ENCODE assay signal across 8 cellular contexts in the genomic region with DNA sequence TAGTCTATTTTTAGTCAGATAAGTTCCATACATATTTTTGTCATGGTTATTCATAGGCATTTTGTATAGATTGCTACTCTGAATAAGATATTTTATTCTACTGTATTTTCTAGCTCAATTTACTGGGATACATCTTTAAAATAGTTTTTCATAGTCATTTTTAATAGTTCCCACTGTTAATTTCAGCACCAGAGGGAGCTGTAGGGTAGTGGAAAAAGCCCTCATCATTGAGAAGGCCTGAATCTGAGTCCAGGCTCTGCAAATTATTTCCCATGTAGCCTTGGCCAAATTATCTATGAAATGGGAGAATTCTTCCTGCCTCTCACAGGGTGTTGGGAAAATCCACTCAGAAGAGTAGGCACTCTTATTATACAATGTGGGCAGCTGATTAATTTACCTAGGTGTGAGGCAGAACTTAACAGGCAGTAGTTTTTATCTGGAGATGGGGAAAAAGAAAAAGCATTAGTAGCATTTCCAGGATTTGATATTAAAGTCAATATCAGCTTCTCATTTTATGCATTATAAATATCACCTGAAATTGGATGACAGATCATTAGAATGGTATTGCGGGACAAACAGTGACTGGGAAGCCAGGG.
DNase-seq lines count a peak whose midpoint lies in the region; ATAC-seq, FAIRE-seq and TF ChIP-seq lines count a peak whose summit lies in the region.

No MANE protein-coding gene starts in this region.

- no peaks in the 10 kb centered on the region for H3K9me3 Mint-ChIP-seq in activated T-helper 2 cell treated with anti-CD3 and anti-CD28 coated beads, Interferon-gamma antibody, Interleukin-2, Interleukin-4, amounts not matched to agents 10 μg/mL and 5 μg/mL and 100 μg/mL, durations not matched to agents 14 hours and 24 hours and 36 hours

- peak; percentile 54 for DNase-seq in NCI-H146 (lab: John Stamatoyannopoulos, UW)
- DNase-seq in GM12878 (ENCODE audit: low read depth, low spot score): no peak
- no peak for DNase-seq in left lobe of liver (ENCODE audit: low spot score)
- DNase-seq in NCI-H2196 treated with DMSO at 0.1 percent for 48 hours (lab: John Stamatoyannopoulos, UW; ENCODE audit: unreplicated experiment): no peak
- DNase-seq in stimulated activated CD4-positive, alpha-beta T cell treated with anti-CD3 and anti-CD28 coated beads, Interleukin-2, amount 100 ng/mL, for 48 hours: no peak
- no peak for DNase-seq in activated T-helper 2 cell treated with anti-CD3 and anti-CD28 coated beads, Interferon-gamma antibody, Interleukin-2, Interleukin-4, amounts not matched to agents 10 μg/mL and 5 μg/mL and 100 μg/mL, durations not matched to agents 14 hours and 24 hours and 36 hours (ENCODE audit: low spot score)

- H3K27ac ChIP-seq in GM12878 (ENCODE audit: control insufficient read depth, insufficient read depth): no peak overlapping the region

- intact Hi-C loops in GM12878 (cut with micrococcal nuclease; ENCODE audit: unreplicated experiment): loop anchor here (1.0 to 5.0 kb wide), 4 partner anchors 90 to 534 kb away; no protein-coding TSS in a partner anchor
- intact Hi-C loops in activated T-helper 2 cell treated with anti-CD3 and anti-CD28 coated beads, Interferon-gamma antibody, Interleukin-2, Interleukin-4, amounts not matched to agents 10 μg/mL and 5 μg/mL and 100 μg/mL, durations not matched to agents 14 hours and 24 hours and 36 hours (cut with micrococcal nuclease): no loop called here

- no peaks in the 10 kb centered on the region for H3K27me3 Mint-ChIP-seq in activated T-helper 2 cell treated with anti-CD3 and anti-CD28 coated beads, Interferon-gamma antibody, Interleukin-2, Interleukin-4, amounts not matched to agents 10 μg/mL and 5 μg/mL and 100 μg/mL, durations not matched to agents 14 hours and 24 hours and 36 hours (ENCODE audit: low read depth)

- H3K4me3 Mint-ChIP-seq in activated T-helper 2 cell treated with anti-CD3 and anti-CD28 coated beads, Interferon-gamma antibody, Interleukin-2, Interleukin-4, amounts not matched to agents 10 μg/mL and 5 μg/mL and 100 μg/mL, durations not matched to agents 14 hours and 24 hours and 36 hours (ENCODE audit: low read depth): no peak overlapping the region

- no peaks in the 10 kb centered on the region for H3K27me3 ChIP-seq in GM12878 (replicated peaks in 1 of 2; ENCODE audit: control insufficient read depth in 2 of 2, insufficient read depth in 2 of 2, low read length in 1 of 2)

- H3K9ac ChIP-seq in GM12878 (ENCODE audit: control insufficient read depth, insufficient read depth, low read length): no peak overlapping the region

- no peaks in the 10 kb centered on the region for H3K4me1 ChIP-seq in GM12878 (ENCODE audit: control insufficient read depth, insufficient read depth, low read length)

- H3K4me3 ChIP-seq in GM12878: no peak overlapping the region

- CTCF ChIA-PET in GM12878 (lab: Yijun Ruan, JAX): interaction anchor here (0.6 to 3.2 kb wide), 33 partner anchors 9 to 1177 kb away, joined by 3 to 48 read pairs (median 4); no protein-coding TSS in a partner anchor

- no peaks in the 10 kb centered on the region for H3K36me3 ChIP-seq in GM12878 (ENCODE audit: control insufficient read depth in 2 of 2, insufficient read depth in 2 of 2, low read length in 1 of 2)

- H3K9me3 ChIP-seq in GM12878 (replicated peaks; ENCODE audit: control insufficient read depth, insufficient read depth, low read length): no peaks in the 10 kb centered on the region

- TF ChIP-seq POLR2A in GM12878 (IDR thresholded peaks at IDR 0.05; ENCODE audit: low read depth, low read length): no peak

- TF ChIP-seq CTCF in GM12872 (IDR thresholded peaks at IDR 0.05; ENCODE audit: insufficient read depth, low read depth, low read length) (peak; percentile 30; the same call in 1 of the 3 replicates), GM12878 (IDR thresholded peaks at IDR 0.05 in 2 of 3, conservative IDR thresholded peaks at IDR 0.05 in 1 of 3; ENCODE audit: control insufficient read depth in 2 of 3, extremely low read depth in 1 of 3, insufficient read depth in 1 of 3, low read depth in 3 of 3, low read length in 3 of 3) (peak; percentile 38 to 62 (median 43); a peak in 4 of 6 replicates)

- ATAC-seq in GM12878 (peak; percentile 67), left lobe of liver (peak; percentile 55), GM18909 (IDR thresholded peaks at IDR 0.05; ENCODE audit: poor library complexity, unreplicated experiment) (no peak)

- SMC1A ChIA-PET in GM12878 (lab: Charles Lee; ENCODE audit: uncharacterized antibody, unreplicated experiment): interaction anchor here (0.6 to 3.0 kb wide), 44 partner anchors 9 to 1288 kb away, joined by 3 to 39 read pairs (median 4); no protein-coding TSS in a partner anchor

- H3K4me1 Mint-ChIP-seq in activated T-helper 2 cell treated with anti-CD3 and anti-CD28 coated beads, Interferon-gamma antibody, Interleukin-2, Interleukin-4, amounts not matched to agents 10 μg/mL and 5 μg/mL and 100 μg/mL, durations not matched to agents 14 hours and 24 hours and 36 hours (ENCODE audit: low read depth): no peaks in the 10 kb centered on the region

- no TSS peak for BruUV-seq in GM12878 (replicated peaks; lab: Mats Ljungman, UMichigan)

- TF ChIP-seq RAD21 in GM12878 (IDR thresholded peaks at IDR 0.05; ENCODE audit: insufficient read depth, low read depth, low read length): peak; percentile 84

- H3K36me3 Mint-ChIP-seq in activated T-helper 2 cell treated with anti-CD3 and anti-CD28 coated beads, Interferon-gamma antibody, Interleukin-2, Interleukin-4, amounts not matched to agents 10 μg/mL and 5 μg/mL and 100 μg/mL, durations not matched to agents 14 hours and 24 hours and 36 hours (ENCODE audit: low read depth): no peaks in the 10 kb centered on the region

- no peaks in the 10 kb centered on the region for H3K79me2 ChIP-seq in GM12878 (ENCODE audit: control insufficient read depth, insufficient read depth, low read length)

- POLR2A ChIA-PET in GM12878 (lab: Charles Lee): interaction anchor here (0.6 kb wide), 1 partner anchor 9 kb away, joined by 3 read pairs; no protein-coding TSS in a partner anchor

- RAD21 ChIA-PET in GM12878 (lab: Charles Lee; ENCODE audit: unreplicated experiment): interaction anchor here (0.6 to 5.2 kb wide), 18 partner anchors 9 to 535 kb away, joined by 3 to 47 read pairs (median 4); no protein-coding TSS in a partner anchor

- no peak for TF ChIP-seq EP300 in GM12878 (IDR thresholded peaks at IDR 0.05; ENCODE audit: borderline replicate concordance in 1 of 2, control insufficient read depth in 1 of 2, low read depth in 2 of 2, low read length in 2 of 2)

- in situ Hi-C loops in GM12878 (cut with MboI): no loop called here

- H3K27ac Mint-ChIP-seq in activated T-helper 2 cell treated with anti-CD3 and anti-CD28 coated beads, Interferon-gamma antibody, Interleukin-2, Interleukin-4, amounts not matched to agents 10 μg/mL and 5 μg/mL and 100 μg/mL, durations not matched to agents 14 hours and 24 hours and 36 hours: no peak overlapping the region

- no peak for FAIRE-seq in GM12878 (lab: Jason Lieb, UNC)

- WGBS in GM12878 (ENCODE audit: insufficient coverage, insufficient replicate concordance, low lambda C conversion rate, missing lambda C conversion rate): 29% methylated on average over 1 of the region's 1 CpG

- H3K4me2 ChIP-seq in GM12878 (ENCODE audit: control insufficient read depth, insufficient read depth): no peak overlapping the region

- no peaks in the 10 kb centered on the region for H4K20me1 ChIP-seq in GM12878 (ENCODE audit: control insufficient read depth, insufficient read depth)

- no peak overlapping the region for H2AFZ ChIP-seq in GM12878 (ENCODE audit: control insufficient read depth, low read depth, low read length)

TF ChIP-seq in GM12878, 131 proteins besides CTCF, POLR2A, EP300 and RAD21:
- peak; percentile 77; the same call in 1 of the 2 replicates for TF ChIP-seq SMC3 (IDR thresholded peaks at IDR 0.05; ENCODE audit: borderline replicate concordance, low read length)
- TF ChIP-seq SRF (IDR thresholded peaks at IDR 0.05; ENCODE audit: low read depth in 2 of 2, low read length in 2 of 2): no peak
TF ChIP-seq in GM12878: peak in this region for 1.
